In genomic region chr1:16072616-16073484, GRCh38 we compare ENCODE assay signal across 8 cellular contexts. TPM values are rescaled to one million over a fixed set of nuclear protein-coding genes. Genes with fewer than 3 reads are reported as not detected.
DNase-seq lines count a peak whose midpoint lies in the region; ATAC-seq, FAIRE-seq and TF ChIP-seq lines count a peak whose summit lies in the region.

No MANE protein-coding gene starts in this region.

- BruUV-seq in OCI-LY7 (replicated peaks; lab: Mats Ljungman, UMichigan) (no TSS peak), endothelial cell of umbilical vein (replicated peaks; lab: Mats Ljungman, UMichigan) (no TSS peak)

- H3K4me3 ChIP-seq in OCI-LY7 (ENCODE audit: low read depth, low read length, poor library complexity, severe bottlenecking), result peak overlapping the region; percentile 63
- peak overlapping the region; percentile 12 to 37 (median 23) for H3K4me3 ChIP-seq in endothelial cell of umbilical vein (replicated peaks in 1 of 3; ENCODE audit: insufficient read depth in 1 of 3, low read depth in 1 of 3, low read length in 3 of 3)
- H3K4me3 ChIP-seq in skeletal muscle cell (ENCODE audit: low read depth, low read length), result peak overlapping the region; percentile 48

- TF ChIP-seq CTCF in OCI-LY7 (conservative IDR thresholded peaks at IDR 0.05; ENCODE audit: low read length) (0 out of 2 replicates have a peak, but pooled peaks have one; percentile 11), endothelial cell of umbilical vein (IDR thresholded peaks at IDR 0.05; ENCODE audit: extremely low read depth in 1 of 2, insufficient read depth in 1 of 2, low read depth in 1 of 2, low read length in 2 of 2) (peak in 1 of 2 donors; percentile 33)

- POLR2A ChIA-PET in OCI-LY7 (lab: Charles Lee) (no interaction called here), endothelial cell of umbilical vein (lab: Charles Lee) (interaction anchor here (1.1 kb wide), 1 partner anchor 295 kb away, joined by 3 read pairs; no protein-coding TSS in a partner anchor)

- peak overlapping the region; percentile 15 for H3K9ac ChIP-seq in endothelial cell of umbilical vein (replicated peaks; ENCODE audit: extremely low read depth, insufficient read depth, low read length)

- H3K9me2 ChIP-seq in OCI-LY7 (ENCODE audit: insufficient read depth, low read length), result no peaks in the 10 kb centered on the region

- no peaks in the 10 kb centered on the region for H3K27me3 ChIP-seq in endothelial cell of umbilical vein (ENCODE audit: control insufficient read depth in 2 of 2, insufficient read depth in 2 of 2, low read length in 2 of 2)

- CTCF ChIA-PET in OCI-LY7 (lab: Charles Lee; ENCODE audit: unreplicated experiment) (no interaction called here), endothelial cell of umbilical vein (lab: Charles Lee) (interaction anchor here (0.5 to 13.2 kb wide), 33 partner anchors 8 to 548 kb away, joined by 3 to 179 read pairs (median 4); partner anchors contain the start of genes EPHA2 and HSPB7)

- H4K20me1 ChIP-seq in OCI-LY7 (ENCODE audit: insufficient read depth, low read length) (no peaks in the 10 kb centered on the region), endothelial cell of umbilical vein (replicated peaks; ENCODE audit: control insufficient read depth, extremely low read depth, insufficient read depth, low read length) (no peaks in the 10 kb centered on the region)

- DNase-seq in NCI-H146 (lab: John Stamatoyannopoulos, UW) (peak; percentile 29), NCI-H146 treated with DMSO at 0.1 percent for 48 hours (lab: John Stamatoyannopoulos, UW; ENCODE audit: unreplicated experiment) (no peak), OCI-LY7 (ENCODE audit: low spot score) (no peak), endothelial cell of umbilical vein (ENCODE audit: low read depth, low spot score) (no peak), skeletal muscle cell (ENCODE audit: low read depth) (no peak), HuH-7 (ENCODE audit: low spot score) (no peak), globus pallidus (ENCODE audit: low spot score) (no peak)

- H3K4me2 ChIP-seq in OCI-LY7 (ENCODE audit: low read length), result peak overlapping the region; percentile 83
- H3K4me2 ChIP-seq in endothelial cell of umbilical vein (ENCODE audit: insufficient read depth, low read length), result peak overlapping the region; percentile 40

- H3K4me1 ChIP-seq in OCI-LY7 (ENCODE audit: insufficient read depth, low read length, poor library complexity, severe bottlenecking) (peaks cover 11% of the 10 kb centered on the region), endothelial cell of umbilical vein (ENCODE audit: control insufficient read depth, extremely low read depth, insufficient read depth, low read length) (peaks cover 13% of the 10 kb centered on the region)

- no peak for FAIRE-seq in endothelial cell of umbilical vein (lab: Jason Lieb, UNC)

- H3K36me3 ChIP-seq in OCI-LY7 (ENCODE audit: insufficient read depth, low read length), result no peaks in the 10 kb centered on the region
- no peaks in the 10 kb centered on the region for H3K36me3 ChIP-seq in endothelial cell of umbilical vein (ENCODE audit: control insufficient read depth in 2 of 2, extremely low read depth in 1 of 2, insufficient read depth in 2 of 2, low read length in 2 of 2)

- no peak for TF ChIP-seq POLR2A in endothelial cell of umbilical vein (IDR thresholded peaks at IDR 0.05; ENCODE audit: low read depth, low read length)

- no peaks in the 10 kb centered on the region for H3K9me1 ChIP-seq in endothelial cell of umbilical vein (replicated peaks; ENCODE audit: control insufficient read depth, extremely low read depth, insufficient read depth, low read length)

- H3K79me2 ChIP-seq in OCI-LY7 (ENCODE audit: insufficient read depth, low read depth, low read length) (no peaks in the 10 kb centered on the region), endothelial cell of umbilical vein (ENCODE audit: control insufficient read depth, insufficient read depth, low read length) (no peaks in the 10 kb centered on the region)

- H3K27ac ChIP-seq in OCI-LY7 (ENCODE audit: low read depth, low read length, poor library complexity, severe bottlenecking), result no peak overlapping the region
- no peak overlapping the region for H3K27ac ChIP-seq in endothelial cell of umbilical vein (ENCODE audit: insufficient read depth, low read depth, low read length)

- intact Hi-C loops in OCI-LY7 (cut with micrococcal nuclease; ENCODE audit: unreplicated experiment), result no loop called here
- intact Hi-C loops in endothelial cell of umbilical vein (cut with micrococcal nuclease), result loop anchor here (1.0 kb wide), 1 partner anchor 64 kb away; no protein-coding TSS in a partner anchor

- H3K9me3 ChIP-seq in OCI-LY7 (ENCODE audit: low read length) (no peaks in the 10 kb centered on the region), endothelial cell of umbilical vein (replicated peaks; ENCODE audit: control insufficient read depth, insufficient read depth, low read length) (no peaks in the 10 kb centered on the region)

- no peak for ATAC-seq in HG03565 (IDR thresholded peaks at IDR 0.05; ENCODE audit: unreplicated experiment)

- H2AFZ ChIP-seq in OCI-LY7 (ENCODE audit: low read length) (0 out of 2 replicates have a peak overlapping the region, but pooled peaks have one; percentile 50), endothelial cell of umbilical vein (ENCODE audit: low read depth, low read length) (peak overlapping the region; percentile 85)

- dilution Hi-C loops in endothelial cell of umbilical vein (cut with MboI; ENCODE audit: extremely low pct_ligation_motif_present, low sequenced_read_pairs), result no loop called here

TF ChIP-seq in endothelial cell of umbilical vein, 7 proteins besides CTCF, POLR2A, EP300 and RAD21:
- no peak for TF ChIP-seq MYC (IDR thresholded peaks at IDR 0.05; ENCODE audit: low read depth, low read length)
- TF ChIP-seq, protein P1, sequence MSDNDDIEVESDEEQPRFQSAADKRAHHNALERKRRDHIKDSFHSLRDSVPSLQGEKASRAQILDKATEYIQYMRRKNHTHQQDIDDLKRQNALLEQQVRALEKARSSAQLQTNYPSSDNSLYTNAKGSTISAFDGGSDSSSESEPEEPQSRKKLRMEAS (IDR thresholded peaks at IDR 0.05; ENCODE audit: insufficient read depth, insufficient read length), result no peak

RNA-seq across cellular contexts. Expression of gene FAM131C, which starts 0.6 kb away (rescaled TPM):
- total RNA-seq in OCI-LY7 (2014; rRNA removed; shearing (Covaris generic)), result not detected in 2 replicates
- total RNA-seq in OCI-LY7 (2022) (not detected in 2 replicates), endothelial cell of umbilical vein (0.44 TPM in 1 of 2 replicates, not detected in the other)
- 0.23 and 0.32 TPM in 2 replicates for polyA plus RNA-seq in endothelial cell of umbilical vein
- 0.17 and 0.23 TPM in 2 replicates for polyA plus RNA-seq in endothelial cell of umbilical vein (2011; cell fraction: cytosol; rRNA removed)
- 0.13 and 0.25 TPM in 2 replicates for polyA plus RNA-seq in endothelial cell of umbilical vein (2011; cell fraction: nucleus; rRNA removed)
- 0.70 and 1.3 TPM in 2 replicates for polyA plus RNA-seq in endothelial cell of umbilical vein (2012)
- polyA minus RNA-seq in endothelial cell of umbilical vein, result not detected in 2 replicates
- polyA minus RNA-seq in endothelial cell of umbilical vein (2011; cell fraction: cytosol; rRNA and poly(A)+ RNA removed), result 1.3 TPM
- not detected in 2 replicates for polyA minus RNA-seq in endothelial cell of umbilical vein (2011; cell fraction: nucleus; rRNA and poly(A)+ RNA removed)

RNA-seq across cellular contexts. Expression of gene CLCNKB, which starts 29.3 kb away (rescaled TPM):
- total RNA-seq in OCI-LY7 (2014; rRNA removed; shearing (Covaris generic)), result not detected in 2 replicates
- not detected in 2 replicates for total RNA-seq in OCI-LY7 (2022)
- total RNA-seq in endothelial cell of umbilical vein, result not detected in 2 replicates
- 0.18 and 0.40 TPM in 2 replicates for polyA plus RNA-seq in endothelial cell of umbilical vein
- polyA plus RNA-seq in endothelial cell of umbilical vein (2011; cell fraction: cytosol; rRNA removed), result 0.10 TPM in 2 replicates
- 0.53 and 0.60 TPM in 2 replicates for polyA plus RNA-seq in endothelial cell of umbilical vein (2011; cell fraction: nucleus; rRNA removed)
- polyA plus RNA-seq in endothelial cell of umbilical vein (2012), result not detected in 2 replicates
- polyA minus RNA-seq in endothelial cell of umbilical vein, result 1.2 TPM in 1 of 2 replicates, not detected in the other
- polyA minus RNA-seq in endothelial cell of umbilical vein (2011; cell fraction: cytosol; rRNA and poly(A)+ RNA removed), result not detected
- not detected in 2 replicates for polyA minus RNA-seq in endothelial cell of umbilical vein (2011; cell fraction: nucleus; rRNA and poly(A)+ RNA removed)

RNA-seq across cellular contexts. Expression of gene CLCNKA, which starts 51.0 kb away (rescaled TPM):
- not detected in 2 replicates for total RNA-seq in OCI-LY7 (2014; rRNA removed; shearing (Covaris generic))
- total RNA-seq in OCI-LY7 (2022) (not detected in 2 replicates), endothelial cell of umbilical vein (not detected in 2 replicates)
- polyA plus RNA-seq in endothelial cell of umbilical vein, result not detected in 2 replicates
- not detected in 2 replicates for polyA plus RNA-seq in endothelial cell of umbilical vein (2011; cell fraction: cytosol; rRNA removed)
- 0.17 TPM in 1 of 2 replicates, not detected in the other for polyA plus RNA-seq in endothelial cell of umbilical vein (2011; cell fraction: nucleus; rRNA removed)
- polyA plus RNA-seq in endothelial cell of umbilical vein (2012), result not detected in 2 replicates
- not detected in 2 replicates for polyA minus RNA-seq in endothelial cell of umbilical vein
- polyA minus RNA-seq in endothelial cell of umbilical vein (2011; cell fraction: cytosol; rRNA and poly(A)+ RNA removed), result not detected
- polyA minus RNA-seq in endothelial cell of umbilical vein (2011; cell fraction: nucleus; rRNA and poly(A)+ RNA removed), result not detected in 2 replicates

RNA-seq across cellular contexts. Expression of gene HSPB7, which starts 55.0 kb away (rescaled TPM):
- total RNA-seq in OCI-LY7 (2014; rRNA removed; shearing (Covaris generic)), result not detected in 2 replicates
- total RNA-seq in OCI-LY7 (2022) (not detected in 2 replicates), endothelial cell of umbilical vein (not detected in 2 replicates)
- polyA plus RNA-seq in endothelial cell of umbilical vein, result not detected in 2 replicates
- not detected in 2 replicates for polyA plus RNA-seq in endothelial cell of umbilical vein (2011; cell fraction: cytosol; rRNA removed)
- not detected in 2 replicates for polyA plus RNA-seq in endothelial cell of umbilical vein (2011; cell fraction: nucleus; rRNA removed)
- not detected in 2 replicates for polyA plus RNA-seq in endothelial cell of umbilical vein (2012)
- not detected in 2 replicates for polyA minus RNA-seq in endothelial cell of umbilical vein
- 0.51 TPM for polyA minus RNA-seq in endothelial cell of umbilical vein (2011; cell fraction: cytosol; rRNA and poly(A)+ RNA removed)
- polyA minus RNA-seq in endothelial cell of umbilical vein (2011; cell fraction: nucleus; rRNA and poly(A)+ RNA removed), result not detected in 2 replicates
